In the genomic region with DNA sequence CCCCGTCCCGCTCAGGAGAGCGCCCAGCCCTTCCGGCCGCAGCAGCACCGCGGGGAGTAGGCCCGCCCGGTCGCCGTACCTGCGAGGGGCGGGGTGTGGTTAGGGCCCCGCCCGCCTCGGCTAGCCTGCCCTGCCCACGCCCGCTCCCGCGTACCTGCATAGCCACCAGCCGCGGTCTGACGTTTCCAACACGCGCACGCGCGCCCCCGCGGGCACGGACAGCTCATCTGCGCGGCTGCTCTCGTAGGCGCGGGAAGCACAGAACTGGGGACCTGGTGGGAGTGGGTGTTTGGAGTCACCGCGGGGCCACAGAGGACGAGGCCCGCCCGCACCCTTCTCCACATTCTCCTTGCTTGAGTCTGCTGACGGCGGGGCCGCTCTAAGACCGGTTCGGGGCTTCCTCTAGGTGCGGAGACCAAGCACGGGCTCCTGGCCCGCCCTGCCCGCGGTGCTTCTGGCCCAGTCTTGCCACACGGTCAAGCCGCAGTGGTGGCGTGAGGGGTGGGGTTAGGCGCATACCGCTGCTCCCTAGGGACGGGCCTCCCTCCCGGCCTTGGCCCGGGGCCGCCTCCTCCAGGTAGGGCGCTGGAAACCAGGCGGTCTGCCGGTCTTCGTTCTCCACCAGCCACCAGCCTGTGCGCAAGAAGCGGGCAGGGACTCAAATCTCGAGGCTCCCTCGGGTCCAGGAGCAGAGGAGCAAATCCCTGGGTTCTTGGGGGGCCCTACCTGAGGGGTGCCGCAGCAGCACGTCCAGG, we compare ENCODE assay signal across 8 cellular contexts. TPM values are rescaled to one million over a fixed set of nuclear protein-coding genes. Genes with fewer than 3 reads are reported as not detected.
DNase-seq lines count a peak whose midpoint lies in the region; ATAC-seq and FAIRE-seq lines count a peak whose summit lies in the region.
"Had no signal": no experiment of that assay in that cellular context is flagged by ENCODE, and none has a peak within 500 bp of the region (broad histone marks: within the 10 kb centered on the region; RNA-seq: fewer than 3 reads in every experiment).

No MANE protein-coding gene starts in this region.

- DNase-seq in DMS 273 (lab: John Stamatoyannopoulos, UW; ENCODE audit: unreplicated experiment): peak; percentile 67
- DNase-seq in DMS 273 treated with DMSO at 0.1 percent for 48 hours (lab: John Stamatoyannopoulos, UW): no peak
- DNase-seq in cerebellum (ENCODE audit: low spot score): peak; percentile 86
- peak; percentile 91 for DNase-seq in small intestine

- peak overlapping the region in 1 of 2 donors; percentile 51 for H3K4me3 ChIP-seq in small intestine (ENCODE audit: low read depth in 1 of 2, low read length in 2 of 2)
- H3K4me3 ChIP-seq: SJSA1 had no signal

- WGBS in small intestine, 3 donors: 4 to 22% (median 21%) methylated on average over 31 to 70 of the region's 70 CpGs

- H3K4me1 Mint-ChIP-seq in activated T-helper 17 cell treated with anti-CD3 and anti-CD28 coated beads, Interleukin-2, amount 50 U/mL, for 72 hours: no peaks in the 10 kb centered on the region

- H3K27me3 ChIP-seq in small intestine (ENCODE audit: control insufficient read depth in 2 of 2, insufficient read depth in 2 of 2, low read length in 2 of 2): peaks cover 0 to 5% of the 10 kb centered on the region in 2 donors

- peaks cover 8% of the 10 kb centered on the region for H3K27me3 Mint-ChIP-seq in activated T-helper 17 cell treated with anti-CD3 and anti-CD28 coated beads, Interleukin-2, amount 50 U/mL, for 72 hours

- no peak for ATAC-seq in HG03442 (IDR thresholded peaks at IDR 0.05; ENCODE audit: unreplicated experiment)
- ATAC-seq in activated T-helper 17 cell treated with anti-CD3 and anti-CD28 coated beads, Interleukin-2, amount 50 U/mL, for 72 hours (replicated peaks): no peak

- H3K36me3 ChIP-seq in small intestine (ENCODE audit: control insufficient read depth in 2 of 2, insufficient read depth in 2 of 2, low read length in 2 of 2): peaks cover 0 to 7% of the 10 kb centered on the region in 2 donors

- H3K36me3 Mint-ChIP-seq in activated T-helper 17 cell treated with anti-CD3 and anti-CD28 coated beads, Interleukin-2, amount 50 U/mL, for 72 hours (ENCODE audit: low read depth): peaks cover 45% of the 10 kb centered on the region

- no peaks in the 10 kb centered on the region for H3K9me3 Mint-ChIP-seq in activated T-helper 17 cell treated with anti-CD3 and anti-CD28 coated beads, Interleukin-2, amount 50 U/mL, for 72 hours

- H3K4me3 Mint-ChIP-seq in activated T-helper 17 cell treated with anti-CD3 and anti-CD28 coated beads, Interleukin-2, amount 50 U/mL, for 72 hours: no peak overlapping the region

- no peak for FAIRE-seq in small intestine (lab: Jason Lieb, UNC)
- FAIRE-seq: A204.1 had no signal

- H3K27ac ChIP-seq in small intestine (ENCODE audit: low read depth in 1 of 2, low read length in 1 of 2): peak overlapping the region; percentile 80 to 86
- H3K27ac ChIP-seq: SJSA1 had no signal

- H3K4me1 ChIP-seq in small intestine (ENCODE audit: control insufficient read depth in 2 of 2, insufficient read depth in 1 of 2, low read depth in 1 of 2, low read length in 1 of 2): peaks cover 0 to 5% of the 10 kb centered on the region in 2 donors

- no peaks in the 10 kb centered on the region for H3K9me3 ChIP-seq in small intestine (ENCODE audit: control insufficient read depth, low read depth)
- H3K9me3 ChIP-seq: SJSA1 had no signal

- no peak overlapping the region for H3K27ac Mint-ChIP-seq in activated T-helper 17 cell treated with anti-CD3 and anti-CD28 coated beads, Interleukin-2, amount 50 U/mL, for 72 hours

RNA-seq across cellular contexts. Expression of gene NOXO1, which starts 1.8 kb away (rescaled TPM):
- total RNA-seq in cerebellum: 0.64 TPM
- 10 to 100 TPM in 2 of 3 donors, 1 to 10 TPM in 1; 5.0 to 30.5 (median 16.5) TPM for polyA plus RNA-seq in small intestine
- 1 to 10 TPM in 1 of 2 donors, not detected in 1; 1.0 TPM for total RNA-seq in activated T-helper 17 cell treated with anti-CD3 and anti-CD28 coated beads, Interleukin-2, amount 50 U/mL, for 72 hours

RNA-seq across cellular contexts. Expression of gene GFER, which starts 4.5 kb away (rescaled TPM):
- 9.5 TPM for total RNA-seq in cerebellum
- polyA plus RNA-seq in small intestine: 100 to 1,000 TPM in 2 of 3 donors, 10 to 100 TPM in 1; 58.0 to 261 (median 131) TPM
- total RNA-seq in activated T-helper 17 cell treated with anti-CD3 and anti-CD28 coated beads, Interleukin-2, amount 50 U/mL, for 72 hours: 10 to 100 TPM; 12.4 to 28.5 TPM

RNA-seq across cellular contexts. Expression of gene TBL3, which starts 7.6 kb away (rescaled TPM):
- total RNA-seq in cerebellum: 10.1 TPM
- 10 to 100 TPM; 45.4 to 49.7 (median 45.8) TPM for polyA plus RNA-seq in small intestine
- 10 to 100 TPM; 23.0 to 37.3 TPM for total RNA-seq in activated T-helper 17 cell treated with anti-CD3 and anti-CD28 coated beads, Interleukin-2, amount 50 U/mL, for 72 hours

RNA-seq across cellular contexts. Expression of gene SYNGR3, which starts 10.3 kb away (rescaled TPM):
- total RNA-seq in cerebellum: 25.4 TPM
- 1 to 10 TPM in 2 of 3 donors, under 1 TPM in 1; 0.45 to 5.4 (median 1.1) TPM for polyA plus RNA-seq in small intestine
- 1 to 10 TPM; 5.9 to 7.9 TPM for total RNA-seq in activated T-helper 17 cell treated with anti-CD3 and anti-CD28 coated beads, Interleukin-2, amount 50 U/mL, for 72 hours

RNA-seq across cellular contexts. Expression of gene RNF151, which starts 12.8 kb away (rescaled TPM):
- not detected for total RNA-seq in cerebellum
- polyA plus RNA-seq in small intestine: under 1 TPM in 1 of 3 donors, not detected in 2; 0.18 TPM
- total RNA-seq in activated T-helper 17 cell treated with anti-CD3 and anti-CD28 coated beads, Interleukin-2, amount 50 U/mL, for 72 hours: under 1 TPM in 1 of 2 donors, not detected in 1; 0.32 TPM
- total RNA-seq: SJSA1 had no signal
